12 cellular contexts compared by ENCODE assay signal in genomic region chr5:149404746-149405549, GRCh38. TPM values are rescaled to one million over a fixed set of nuclear protein-coding genes. Genes with fewer than 3 reads are reported as not detected.
DNase-seq lines count a peak whose midpoint lies in the region; ATAC-seq and TF ChIP-seq lines count a peak whose summit lies in the region.
"Had no signal": no experiment of that assay in that cellular context is flagged by ENCODE, and none has a peak within 500 bp of the region (broad histone marks: within the 10 kb centered on the region; RNA-seq: fewer than 3 reads in every experiment).

No MANE protein-coding gene starts in this region.

- H3K27ac ChIP-seq in PC-9 (peak overlapping the region; percentile 44), esophagus muscularis mucosa (replicated peaks in 1 of 4) (peak overlapping the region; percentile 94 to 98 (median 96)), prostate gland (peak overlapping the region; percentile 80 to 81)

- H3F3A ChIP-seq in PC-9 (ENCODE audit: insufficient read depth, low read depth) = peaks cover 13% of the 10 kb centered on the region; the same call in 1 of the 2 replicates

- POLR2A ChIA-PET in PC-9 (lab: Charles Lee; ENCODE audit: unreplicated experiment) = no interaction called here

- no peak for ATAC-seq in GM18873 (IDR thresholded peaks at IDR 0.05; ENCODE audit: low FRiP score, unreplicated experiment)
- no peak for ATAC-seq in HG02970 (IDR thresholded peaks at IDR 0.05; ENCODE audit: low FRiP score, unreplicated experiment)
- ATAC-seq: activated T-cell treated with anti-CD3 and anti-CD28 coated beads, Interleukin-2, amount 50 U/mL, for 72 hours; T-cell had no signal

- peaks cover 29% of the 10 kb centered on the region for H3K27me3 Mint-ChIP-seq in Calu3 (ENCODE audit: unreplicated experiment)
- H3K27me3 Mint-ChIP-seq in activated CD4-positive, alpha-beta T cell treated with anti-CD3 and anti-CD28 coated beads, Interleukin-2, amount 10 ng/mL, durations not matched to agents 24 days and 14 days = peaks cover 2% of the 10 kb centered on the region

- H3K27ac Mint-ChIP-seq in Calu3 (ENCODE audit: unreplicated experiment) = no peak overlapping the region
- no peak overlapping the region for H3K27ac Mint-ChIP-seq in activated CD4-positive, alpha-beta T cell treated with anti-CD3 and anti-CD28 coated beads, Interleukin-2, amount 10 ng/mL, durations not matched to agents 24 days and 14 days
- H3K27ac Mint-ChIP-seq: activated T-cell treated with anti-CD3 and anti-CD28 coated beads, Interleukin-2, amount 50 U/mL, for 72 hours; T-cell had no signal

- H3K4me3 Mint-ChIP-seq in Calu3 (ENCODE audit: low read depth, unreplicated experiment) = peak overlapping the region; percentile 40
- H3K4me3 Mint-ChIP-seq in activated CD4-positive, alpha-beta T cell treated with anti-CD3 and anti-CD28 coated beads, Interleukin-2, amount 10 ng/mL, durations not matched to agents 24 days and 14 days = no peak overlapping the region
- H3K4me3 Mint-ChIP-seq: activated T-cell treated with anti-CD3 and anti-CD28 coated beads, Interleukin-2, amount 50 U/mL, for 72 hours; T-cell had no signal

- TF ChIP-seq CTCF in Calu3 (IDR thresholded peaks at IDR 0.05; ENCODE audit: unreplicated experiment) (no peak), PC-9 (conservative IDR thresholded peaks at IDR 0.05) (no peak), esophagus muscularis mucosa (IDR thresholded peaks at IDR 0.05) (no peak), prostate gland (IDR thresholded peaks at IDR 0.05) (no peak)

- H3K9me3 Mint-ChIP-seq in Calu3 (ENCODE audit: low read depth, unreplicated experiment) = no peaks in the 10 kb centered on the region
- H3K9me3 Mint-ChIP-seq in activated CD4-positive, alpha-beta T cell treated with anti-CD3 and anti-CD28 coated beads, Interleukin-2, amount 10 ng/mL, durations not matched to agents 24 days and 14 days = no peaks in the 10 kb centered on the region
- H3K9me3 Mint-ChIP-seq: activated T-cell treated with anti-CD3 and anti-CD28 coated beads, Interleukin-2, amount 50 U/mL, for 72 hours; T-cell had no signal

- peaks cover 11% of the 10 kb centered on the region for H3K4me1 ChIP-seq in PC-9 (replicated peaks; ENCODE audit: insufficient read depth)
- H3K4me1 ChIP-seq in esophagus muscularis mucosa = peaks cover 14 to 40% (median 40%) of the 10 kb centered on the region in 4 donors
- H3K4me1 ChIP-seq in prostate gland (replicated peaks) = no peaks in the 10 kb centered on the region

- H3K79me2 ChIP-seq in PC-9 (ENCODE audit: low read depth) = no peaks in the 10 kb centered on the region

- H3K9me3 ChIP-seq in PC-9 (ENCODE audit: insufficient read depth, low read depth) = no peaks in the 10 kb centered on the region
- H3K9me3 ChIP-seq in esophagus muscularis mucosa = no peaks in the 10 kb centered on the region
- no peaks in the 10 kb centered on the region for H3K9me3 ChIP-seq in prostate gland

- H3K4me1 Mint-ChIP-seq in Calu3 (ENCODE audit: low read depth, unreplicated experiment) = peaks cover 14% of the 10 kb centered on the region
- H3K4me1 Mint-ChIP-seq in activated CD4-positive, alpha-beta T cell treated with anti-CD3 and anti-CD28 coated beads, Interleukin-2, amount 10 ng/mL, durations not matched to agents 24 days and 14 days = no peaks in the 10 kb centered on the region
- H3K4me1 Mint-ChIP-seq: T-cell had no signal

- H3K36me3 Mint-ChIP-seq in Calu3 (ENCODE audit: insufficient read depth, unreplicated experiment) = no peaks in the 10 kb centered on the region
- no peaks in the 10 kb centered on the region for H3K36me3 Mint-ChIP-seq in activated CD4-positive, alpha-beta T cell treated with anti-CD3 and anti-CD28 coated beads, Interleukin-2, amount 10 ng/mL, durations not matched to agents 24 days and 14 days (ENCODE audit: low read depth)
- H3K36me3 Mint-ChIP-seq: T-cell had no signal

- peak overlapping the region; percentile 52 for H3K4me2 ChIP-seq in PC-9

- TF ChIP-seq POLR2A in esophagus muscularis mucosa (IDR thresholded peaks at IDR 0.05; ENCODE audit: low read depth) (no peak), prostate gland (IDR thresholded peaks at IDR 0.05) (no peak)

- DNase-seq in Calu3 (peak; percentile 50), PC-9 (peak; percentile 50 to 59), esophagus muscularis mucosa (ENCODE audit: extremely low spot score) (no peak), prostate gland (ENCODE audit: low spot score) (no peak), cerebellar nuclear complex (lab: John Stamatoyannopoulos, UW) (no peak)
- no peak for DNase-seq in activated CD4-positive, alpha-beta T cell treated with anti-CD3 and anti-CD28 coated beads, Interleukin-2, amount 10 ng/mL, durations not matched to agents 24 days and 14 days
- DNase-seq: activated T-cell treated with anti-CD3 and anti-CD28 coated beads, Interleukin-2, amount 50 U/mL, for 72 hours; stimulated activated CD8-positive, alpha-beta memory T cell treated with anti-CD3 and anti-CD28 coated beads, Interleukin-4, amount 100 ng/mL, for 48 hours; T-cell had no signal

- H3K9me2 ChIP-seq in PC-9 (ENCODE audit: insufficient read depth) = no peaks in the 10 kb centered on the region

- H3K27me3 ChIP-seq in PC-9 (ENCODE audit: insufficient read depth, low read depth) = no peaks in the 10 kb centered on the region
- no peaks in the 10 kb centered on the region for H3K27me3 ChIP-seq in esophagus muscularis mucosa
- no peaks in the 10 kb centered on the region for H3K27me3 ChIP-seq in prostate gland (replicated peaks; ENCODE audit: insufficient read depth)

- intact Hi-C loops in Calu3 (cut with micrococcal nuclease; ENCODE audit: unreplicated experiment) = no loop called here
- intact Hi-C loops in PC-9 (cut with micrococcal nuclease; ENCODE audit: unreplicated experiment) = no loop called here
- intact Hi-C loops in esophagus muscularis mucosa (cut with DNase I) = loop anchor here (2.0 kb wide), 1 partner anchor 18 kb away; no protein-coding TSS in a partner anchor
- intact Hi-C loops in prostate gland (cut with DNase I) = no loop called here
- intact Hi-C loops in activated CD4-positive, alpha-beta T cell treated with anti-CD3 and anti-CD28 coated beads, Interleukin-2, amount 10 ng/mL, durations not matched to agents 24 days and 14 days (cut with micrococcal nuclease) = no loop called here

- WGBS in esophagus muscularis mucosa = 40% methylated on average over 16 of the region's 17 CpGs
- WGBS in prostate gland = 68% methylated on average over 17 of the region's 17 CpGs

- H4K20me1 ChIP-seq in PC-9 (ENCODE audit: insufficient read depth) = no peaks in the 10 kb centered on the region

- CTCF ChIA-PET in Calu3 (lab: Charles Lee) (interaction anchor here (1.0 to 1.1 kb wide), 3 partner anchors 8 to 140 kb away, joined by 3 to 5 read pairs (median 3); no protein-coding TSS in a partner anchor), PC-9 (lab: Charles Lee) (interaction anchor here (0.6 kb wide), 2 partner anchors 69 to 442 kb away, joined by 3 to 7 read pairs; no protein-coding TSS in a partner anchor)

- no peak for TF ChIP-seq EP300 in esophagus muscularis mucosa (IDR thresholded peaks at IDR 0.05)

- H2AFZ ChIP-seq in PC-9 = 0 out of 2 replicates have a peak overlapping the region, but pooled peaks have one; percentile 10

- BruUV-seq in Calu3 (replicated peaks; lab: Mats Ljungman, UMichigan) (no TSS peak), PC-9 (replicated peaks; lab: Mats Ljungman, UMichigan) (no TSS peak)

- no peak overlapping the region for H3K4me3 ChIP-seq in PC-9
- peak overlapping the region; percentile 39 to 77 (median 66) for H3K4me3 ChIP-seq in esophagus muscularis mucosa
- H3K4me3 ChIP-seq in prostate gland = no peak overlapping the region

- H3K36me3 ChIP-seq in PC-9 (ENCODE audit: low read depth) (no peaks in the 10 kb centered on the region), esophagus muscularis mucosa (peaks cover 0 to 30% (median 24%) of the 10 kb centered on the region in 4 donors), prostate gland (no peaks in the 10 kb centered on the region)

RNA-seq across cellular contexts. Expression of gene IL17B, which starts 25.9 kb away (rescaled TPM):
- total RNA-seq in Calu3 (2022) (not detected in 2 replicates), PC-9 (2021) (not detected in 2 replicates), esophagus muscularis mucosa (10 to 100 TPM in 2 of 4 donors, 1 to 10 TPM in 2; 2.5 to 20.3 (median 8.0) TPM), prostate gland (1 to 10 TPM in 1 of 2 donors, not detected in 1; 9.3 TPM)
- not detected in 2 replicates for total RNA-seq in activated CD4-positive, alpha-beta T cell treated with anti-CD3 and anti-CD28 coated beads, Interleukin-2, amount 10 ng/mL, durations not matched to agents 24 days and 14 days
- total RNA-seq: activated T-cell treated with anti-CD3 and anti-CD28 coated beads, Interleukin-2, amount 50 U/mL, for 72 hours; epithelial cell of proximal tubule; T-cell had no signal

RNA-seq across cellular contexts. Expression of gene PCYOX1L, which starts 47.1 kb away (rescaled TPM):
- total RNA-seq in Calu3 (2022) (29.2 and 29.9 TPM in 2 replicates), PC-9 (2021) (7.4 and 8.3 TPM in 2 replicates), esophagus muscularis mucosa (1 to 10 TPM; 4.0 to 5.8 (median 4.7) TPM), prostate gland (10 to 100 TPM in 1 of 2 donors, 1 to 10 TPM in 1; 7.7 to 20.7 TPM)
- total RNA-seq in activated CD4-positive, alpha-beta T cell treated with anti-CD3 and anti-CD28 coated beads, Interleukin-2, amount 10 ng/mL, durations not matched to agents 24 days and 14 days = 19.8 and 21.2 TPM in 2 replicates

RNA-seq across cellular contexts. Expression of gene GRPEL2, which starts 59.6 kb away (rescaled TPM):
- total RNA-seq in Calu3 (2022) (28.2 and 31.0 TPM in 2 replicates), PC-9 (2021) (32.4 and 36.9 TPM in 2 replicates), esophagus muscularis mucosa (10 to 100 TPM in 1 of 4 donors, 1 to 10 TPM in 3; 7.8 to 14.9 (median 8.7) TPM), prostate gland (10 to 100 TPM; 11.1 to 12.0 TPM)
- 30.6 and 30.7 TPM in 2 replicates for total RNA-seq in activated CD4-positive, alpha-beta T cell treated with anti-CD3 and anti-CD28 coated beads, Interleukin-2, amount 10 ng/mL, durations not matched to agents 24 days and 14 days

Comparison
In these comparisons a context has a peak if more than half of its experiments do, and no peak if none do; other contexts are left out.
1. DNase-seq: peak in Calu3 (single experiment) and PC-9 (2 of 2); none in esophagus muscularis mucosa (single experiment), prostate gland (single experiment), cerebellar nuclear complex (0 of 2) and activated CD4-positive, alpha-beta T cell treated with anti-CD3 and anti-CD28 coated beads, Interleukin-2, amount 10 ng/mL, durations not matched to agents 24 days and 14 days (single experiment).
2. H3K27ac ChIP-seq: peak in every context shown above with its lines; median percentile 96 in esophagus muscularis mucosa; 80 in prostate gland; 44 in PC-9.
3. H3K4me3 ChIP-seq: peak in esophagus muscularis mucosa (4 of 4); none in PC-9 (single experiment) and prostate gland (0 of 2).